2 cellular contexts compared by ENCODE assay signal in the genomic region with DNA sequence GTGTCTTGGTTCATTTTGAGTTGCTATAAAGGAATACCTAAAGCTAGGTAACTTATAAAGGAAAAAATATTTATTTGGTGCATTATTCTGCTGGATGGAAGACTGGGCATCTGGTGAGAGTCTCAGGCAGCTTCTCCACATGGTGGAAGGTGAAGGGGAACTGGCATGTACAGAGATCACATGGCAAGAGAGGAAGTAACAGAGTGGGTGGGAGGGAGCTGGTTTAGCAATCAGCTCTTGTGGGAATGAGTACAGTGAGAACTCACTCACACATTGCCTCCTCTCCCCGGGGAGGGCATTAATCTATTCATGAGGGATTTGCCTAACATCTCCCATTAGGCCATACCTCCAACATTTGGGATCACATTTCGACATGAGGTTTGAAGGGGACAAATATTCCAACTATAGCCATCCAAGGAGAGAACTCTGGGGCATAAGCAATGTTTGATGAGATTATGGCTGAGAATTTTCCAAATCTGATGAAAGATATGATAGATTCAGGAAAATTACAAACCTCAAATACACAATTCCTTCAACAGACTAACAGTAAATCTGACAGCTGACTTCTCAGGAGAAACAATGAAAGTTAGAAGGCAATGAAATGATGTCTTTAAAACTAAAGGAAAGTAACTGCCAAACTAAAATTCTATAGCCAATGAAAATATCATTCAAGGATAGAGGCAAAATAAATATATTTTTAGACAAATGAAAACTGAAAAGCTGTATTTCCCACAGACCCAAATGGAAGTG.
A peak's percentile ranks its signal among the peaks of the same experiment; 100 is the strongest.
TF ChIP-seq lines count a peak whose summit lies in the region.

No MANE protein-coding gene starts in this region.

TF ChIP-seq in HEK293, 187 proteins besides CTCF, POLR2A, EP300 and RAD21:
- TF ChIP-seq ZNF747 (tag by site-specific recombination; IDR thresholded peaks at IDR 0.05) (no peak), ZNF350 (tag by site-specific recombination; IDR thresholded peaks at IDR 0.05) (no peak), SETDB1 (IDR thresholded peaks at IDR 0.05; ENCODE audit: insufficient read length, low read length) (peak; percentile 31), KLF16 (tag by site-specific recombination; IDR thresholded peaks at IDR 0.05) (no peak), TRIM28 (IDR thresholded peaks at IDR 0.05; ENCODE audit: borderline replicate concordance, low read length) (peak; percentile 39; the same call in 1 of the 2 replicates), ZNF184 (tag by site-specific recombination; IDR thresholded peaks at IDR 0.05) (no peak), ZNF654 (tag by site-specific recombination; IDR thresholded peaks at IDR 0.05; ENCODE audit: low read depth) (no peak), ZNF433 (tag by site-specific recombination; IDR thresholded peaks at IDR 0.05; ENCODE audit: low read depth) (no peak)
- TF ChIP-seq, protein P1, sequence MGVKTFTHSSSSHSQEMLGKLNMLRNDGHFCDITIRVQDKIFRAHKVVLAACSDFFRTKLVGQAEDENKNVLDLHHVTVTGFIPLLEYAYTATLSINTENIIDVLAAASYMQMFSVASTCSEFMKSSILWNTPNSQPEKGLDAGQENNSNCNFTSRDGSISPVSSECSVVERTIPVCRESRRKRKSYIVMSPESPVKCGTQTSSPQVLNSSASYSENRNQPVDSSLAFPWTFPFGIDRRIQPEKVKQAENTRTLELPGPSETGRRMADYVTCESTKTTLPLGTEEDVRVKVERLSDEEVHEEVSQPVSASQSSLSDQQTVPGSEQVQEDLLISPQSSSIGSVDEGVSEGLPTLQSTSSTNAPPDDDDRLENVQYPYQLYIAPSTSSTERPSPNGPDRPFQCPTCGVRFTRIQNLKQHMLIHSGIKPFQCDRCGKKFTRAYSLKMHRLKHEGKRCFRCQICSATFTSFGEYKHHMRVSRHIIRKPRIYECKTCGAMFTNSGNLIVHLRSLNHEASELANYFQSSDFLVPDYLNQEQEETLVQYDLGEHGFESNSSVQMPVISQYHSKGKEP (tag by site-specific recombination; IDR thresholded peaks at IDR 0.05), result no peak
- TF ChIP-seq, protein P2, sequence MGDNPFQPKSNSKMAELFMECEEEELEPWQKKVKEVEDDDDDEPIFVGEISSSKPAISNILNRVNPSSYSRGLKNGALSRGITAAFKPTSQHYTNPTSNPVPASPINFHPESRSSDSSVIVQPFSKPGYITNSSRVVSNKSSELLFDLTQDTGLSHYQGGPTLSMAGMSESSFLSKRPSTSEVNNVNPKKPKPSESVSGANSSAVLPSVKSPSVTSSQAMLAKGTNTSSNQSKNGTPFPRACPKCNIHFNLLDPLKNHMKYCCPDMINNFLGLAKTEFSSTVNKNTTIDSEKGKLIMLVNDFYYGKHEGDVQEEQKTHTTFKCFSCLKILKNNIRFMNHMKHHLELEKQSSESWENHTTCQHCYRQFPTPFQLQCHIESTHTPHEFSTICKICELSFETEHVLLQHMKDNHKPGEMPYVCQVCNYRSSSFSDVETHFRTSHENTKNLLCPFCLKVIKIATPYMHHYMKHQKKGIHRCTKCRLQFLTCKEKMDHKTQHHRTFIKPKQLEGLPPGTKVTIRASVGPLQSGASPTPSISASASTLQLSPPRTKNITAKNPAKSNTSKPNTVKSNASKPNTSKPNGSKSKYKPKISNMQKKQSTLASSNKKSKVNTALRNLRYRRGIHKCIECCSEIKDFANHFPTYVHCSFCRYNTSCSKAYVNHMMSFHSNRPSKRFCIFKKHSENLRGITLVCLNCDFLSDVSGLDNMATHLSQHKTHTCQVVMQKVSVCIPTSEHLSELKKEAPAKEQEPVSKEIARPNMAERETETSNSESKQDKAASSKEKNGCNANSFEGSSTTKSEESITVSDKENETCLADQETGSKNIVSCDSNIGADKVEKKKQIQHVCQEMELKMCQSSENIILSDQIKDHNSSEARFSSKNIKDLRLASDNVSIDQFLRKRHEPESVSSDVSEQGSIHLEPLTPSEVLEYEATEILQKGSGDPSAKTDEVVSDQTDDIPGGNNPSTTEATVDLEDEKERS (tag by site-specific recombination; IDR thresholded peaks at IDR 0.05), result no peak

TF ChIP-seq in GM12878, 131 proteins besides CTCF, POLR2A, EP300 and RAD21:
- TF ChIP-seq CBX5 (IDR thresholded peaks at IDR 0.05; ENCODE audit: low read depth), result 0 out of 2 replicates have a peak, but pooled peaks have one; percentile 23
- TF ChIP-seq YBX1 (IDR thresholded peaks at IDR 0.05), result no peak
